Comparison of ENCODE assay signal across 8 cellular contexts in genomic region chr3:27312044-27312668, GRCh38. TPM values are rescaled to one million over a fixed set of nuclear protein-coding genes. Genes with fewer than 3 reads are reported as not detected.
DNase-seq lines count a peak whose midpoint lies in the region; ATAC-seq and TF ChIP-seq lines count a peak whose summit lies in the region.

No MANE protein-coding gene starts in this region.

- no peaks in the 10 kb centered on the region for H3K9me3 Mint-ChIP-seq in activated B cell treated with CpG ODN at 0.5 μM for 24 hours

- no peaks in the 10 kb centered on the region for H3K4me1 Mint-ChIP-seq in activated B cell treated with CpG ODN at 0.5 μM for 24 hours

- no peaks in the 10 kb centered on the region for H3K27me3 Mint-ChIP-seq in activated B cell treated with CpG ODN at 0.5 μM for 24 hours

- no peaks in the 10 kb centered on the region for H3K27me3 ChIP-seq in cardiac muscle cell

- intact Hi-C loops in activated B cell treated with CpG ODN at 0.5 μM for 24 hours (cut with micrococcal nuclease) = loop anchor here (1.0 kb wide), 5 partner anchors 155 to 1016 kb away; no protein-coding TSS in a partner anchor

- no peak overlapping the region for H3K4me3 Mint-ChIP-seq in activated B cell treated with CpG ODN at 0.5 μM for 24 hours

- POLR2A ChIA-PET in activated B cell treated with CpG ODN at 0.5 μM for 24 hours (lab: Charles Lee) = no interaction called here

- no peaks in the 10 kb centered on the region for H3K9me3 ChIP-seq in cardiac muscle cell (ENCODE audit: low read depth)

- TF ChIP-seq CTCF in activated B cell treated with CpG ODN at 0.5 μM for 24 hours (IDR thresholded peaks at IDR 0.05) = peak; percentile 35
- peak; percentile 67 for TF ChIP-seq CTCF in cardiac muscle cell (IDR thresholded peaks at IDR 0.05; ENCODE audit: low read depth, low read length)

- no peaks in the 10 kb centered on the region for H3K36me3 ChIP-seq in cardiac muscle cell

- H3K4me1 ChIP-seq in cardiac muscle cell (ENCODE audit: low read depth) = no peaks in the 10 kb centered on the region

- H3K4me3 ChIP-seq in cardiac muscle cell = no peak overlapping the region

- CTCF ChIA-PET in activated B cell treated with CpG ODN at 0.5 μM for 24 hours (lab: Charles Lee) = interaction anchor here (2.4 kb wide), 1 partner anchor 155 kb away, joined by 7 read pairs; no protein-coding TSS in a partner anchor

- peak; percentile 64 for DNase-seq in D341Med (ENCODE audit: low spot score)
- DNase-seq in NCI-H2107 treated with DMSO at 0.1 percent for 48 hours (lab: John Stamatoyannopoulos, UW; ENCODE audit: unreplicated experiment) = peak; percentile 44
- no peak for DNase-seq in activated B cell treated with CpG ODN at 0.5 μM for 24 hours
- DNase-seq in cardiac muscle cell (ENCODE audit: low read depth in 1 of 2, low spot score in 1 of 2) = peak; percentile 70 to 80
- peak; percentile 61 for DNase-seq in retina
- no peak for DNase-seq in activated gamma-delta T cell treated with Interleukin-2 at 50 U/mL for 16 hours

- ATAC-seq in GM18868 (IDR thresholded peaks at IDR 0.05; ENCODE audit: unreplicated experiment) = peak; percentile 93
- ATAC-seq in HG02981 (IDR thresholded peaks at IDR 0.05; ENCODE audit: unreplicated experiment) = peak; percentile 86
- ATAC-seq in activated B cell treated with CpG ODN at 0.5 μM for 24 hours (ENCODE audit: low read depth) = peak; percentile 70

- H3K27ac ChIP-seq in cardiac muscle cell = no peak overlapping the region

- H3K27ac Mint-ChIP-seq in activated B cell treated with CpG ODN at 0.5 μM for 24 hours = no peak overlapping the region

- H3K36me3 Mint-ChIP-seq in activated B cell treated with CpG ODN at 0.5 μM for 24 hours (ENCODE audit: low read depth) = no peaks in the 10 kb centered on the region

RNA-seq across cellular contexts. Expression of gene NEK10, which starts 57.0 kb away (rescaled TPM):
- total RNA-seq in activated B cell treated with CpG ODN at 0.5 μM for 24 hours (0.59 and 0.84 TPM in 2 replicates), cardiac muscle cell (1.1 and 2.1 TPM in 2 replicates)
- 0.54 and 0.82 TPM in 2 replicates for polyA plus RNA-seq in cardiac muscle cell

Comparison
In these comparisons a context has a peak if more than half of its experiments do, and no peak if none do; other contexts are left out.
1. DNase-seq: peak in D341Med (single experiment), NCI-H2107 treated with DMSO at 0.1 percent for 48 hours (single experiment), cardiac muscle cell (2 of 2) and retina (single experiment); none in activated B cell treated with CpG ODN at 0.5 μM for 24 hours (single experiment) and activated gamma-delta T cell treated with Interleukin-2 at 50 U/mL for 16 hours (single experiment).
2. Peak in every context shown above with its lines, with median percentiles within 50 percentile points of each other: ATAC-seq.